In the genomic region with DNA sequence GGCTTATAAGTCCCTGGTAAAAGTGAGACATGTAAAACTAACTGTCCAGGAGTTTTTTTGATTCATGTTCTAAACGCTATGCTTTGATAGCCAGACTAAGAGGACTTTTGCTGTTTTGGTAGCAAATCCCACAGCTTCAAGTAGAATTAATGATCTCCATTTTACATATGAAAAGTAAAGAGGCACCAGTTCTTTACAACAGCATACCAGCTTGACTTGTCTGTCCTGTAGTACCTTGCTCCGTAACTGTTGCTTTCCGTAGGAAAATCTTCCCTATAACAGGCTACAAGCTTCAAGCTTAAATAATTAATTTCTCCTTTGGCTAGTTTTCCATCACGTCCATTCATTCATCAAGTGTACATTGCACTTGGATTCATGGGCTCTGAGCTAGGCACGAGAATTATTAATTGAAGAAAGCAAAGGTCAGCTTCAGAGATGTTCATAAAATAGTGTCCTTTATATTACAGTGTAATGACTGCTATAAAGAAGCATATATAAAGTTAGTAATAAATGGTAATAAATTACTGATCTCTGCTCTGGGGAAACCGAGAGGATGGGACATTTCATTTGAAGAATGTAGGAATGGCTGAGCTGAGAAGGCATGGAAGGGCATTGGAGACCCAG, we compare ENCODE assay signal across 21 cellular contexts. TPM values are rescaled to one million over a fixed set of nuclear protein-coding genes. Genes with fewer than 3 reads are reported as not detected.
DNase-seq lines count a peak whose midpoint lies in the region; ATAC-seq, FAIRE-seq and TF ChIP-seq lines count a peak whose summit lies in the region.
"Had no signal": no experiment of that assay in that cellular context is flagged by ENCODE, and none has a peak within 500 bp of the region (broad histone marks: within the 10 kb centered on the region; RNA-seq: fewer than 3 reads in every experiment).

No MANE protein-coding gene starts in this region.

- H3K27ac Mint-ChIP-seq in GM23338: peak overlapping the region; percentile 73
- H3K27ac Mint-ChIP-seq: IgD-negative memory B cell had no signal

- no peak overlapping the region for H3K18ac ChIP-seq in H1 (ENCODE audit: extremely low read depth, low read length)

- peak overlapping the region; percentile 25 for H4K91ac ChIP-seq in H1 (replicated peaks; ENCODE audit: insufficient read length, low read length)

- H3K36me3 ChIP-seq in GM23338 (ENCODE audit: insufficient read depth): peaks cover 9% of the 10 kb centered on the region
- H3K36me3 ChIP-seq in Peyer's patch: peaks cover 0 to 13% (median 0%) of the 10 kb centered on the region in 3 donors
- H3K36me3 ChIP-seq in H1 (ENCODE audit: control insufficient read depth in 2 of 4, insufficient read depth in 4 of 4, low read length in 3 of 4): peaks cover 4 to 15% (median 6%) of the 10 kb centered on the region in 4 experiments; a peak in 6 of 8 replicates
- H3K36me3 ChIP-seq in muscle layer of duodenum (ENCODE audit: control insufficient read depth in 1 of 2, insufficient read depth in 2 of 2, low read length in 2 of 2): no peaks in the 10 kb centered on the region
- H3K36me3 ChIP-seq in spleen: no peaks in the 10 kb centered on the region
- H3K36me3 ChIP-seq: BE2C had no signal

- H2BK5ac ChIP-seq in H1 (ENCODE audit: low read depth, low read length): no peak overlapping the region

- 44% methylated on average over 6 of the region's 6 CpGs; no CpG with 5 or more reads in 1 of the 2 experiments for WGBS in H1 (ENCODE audit: extremely low coverage in 1 of 2, insufficient coverage in 1 of 2, insufficient read length in 1 of 2, insufficient replicate concordance in 2 of 2, low coverage in 1 of 2, low lambda C conversion rate in 2 of 2, missing lambda C conversion rate in 1 of 2), 2 experiments
- WGBS in spleen, 5 donors: 67 to 82% (median 73%) methylated on average over 6 of the region's 6 CpGs

- H3K4me1 Mint-ChIP-seq in GM23338: peaks cover 81% of the 10 kb centered on the region
- H3K4me1 Mint-ChIP-seq: IgD-negative memory B cell had no signal

- CTCF ChIA-PET in H1 (lab: Charles Lee; ENCODE audit: partially characterized antibody): interaction anchor here (0.7 to 1.7 kb wide), 5 partner anchors 34 to 268 kb away, joined by 3 to 6 read pairs (median 4); no protein-coding TSS in a partner anchor

- POLR2A ChIA-PET in H1 (lab: Charles Lee; ENCODE audit: partially characterized antibody): interaction anchor here (1.0 to 20.1 kb wide), 4 partner anchors 11 to 39 kb away, joined by 3 to 222 read pairs (median 12); partner anchors contain the start of gene B3GALT5

- no peak for TF ChIP-seq CTCF in GM23338 (conservative IDR thresholded peaks at IDR 0.05; ENCODE audit: low read depth in 2 of 2)
- no peak for TF ChIP-seq CTCF in Peyer's patch (IDR thresholded peaks at IDR 0.05)
- no peak for TF ChIP-seq CTCF in H1 (IDR thresholded peaks at IDR 0.05; ENCODE audit: control extremely low read depth in 1 of 3, insufficient read depth in 1 of 3, low read depth in 1 of 3, low read length in 3 of 3)
- no peak for TF ChIP-seq CTCF in spleen (IDR thresholded peaks at IDR 0.05 in 8 of 11, conservative IDR thresholded peaks at IDR 0.05 in 3 of 11)

- peak in 1 of 2 donors; percentile 62 for TF ChIP-seq POLR2A in Peyer's patch (IDR thresholded peaks at IDR 0.05)
- no peak for TF ChIP-seq POLR2A in H1 (IDR thresholded peaks at IDR 0.05; ENCODE audit: control extremely low read depth in 1 of 2, low read depth in 2 of 2, low read length in 2 of 2)
- TF ChIP-seq POLR2A in spleen (IDR thresholded peaks at IDR 0.05): no peak

- H3K9ac ChIP-seq in H1 (replicated peaks in 1 of 4; ENCODE audit: extremely low read depth in 1 of 4, low read depth in 3 of 4, low read length in 3 of 4): no peak overlapping the region
- H3K9ac ChIP-seq: SK-N-SH had no signal

- peak overlapping the region; percentile 53 for H3K4me3 Mint-ChIP-seq in GM23338
- H3K4me3 Mint-ChIP-seq: IgD-negative memory B cell had no signal

- DNase-seq in GM23338 (ENCODE audit: low spot score) (peak; percentile 54), Peyer's patch (no peak), H1 (ENCODE audit: low read depth in 1 of 2, low spot score in 2 of 2) (peak in 1 of 2 experiments; percentile 13), spleen (no peak), left lobe of liver (ENCODE audit: low spot score) (no peak)
- DNase-seq: BE2C, GDM1, MV-4-11, NCI-H1105 treated with DMSO at 0.1 percent for 48 hours, NCI-H2029 treated with DMSO at 0.1 percent for 48 hours, NCI-H524 treated with DMSO at 0.1 percent for 48 hours, SHP77 treated with DMSO at 0.1 percent for 48 hours, SK-N-SH had no signal

- ATAC-seq in GM23338: peak; percentile 20
- no peak for ATAC-seq in GM18909 (IDR thresholded peaks at IDR 0.05; ENCODE audit: poor library complexity, unreplicated experiment)
- no peak for ATAC-seq in HG03280 (IDR thresholded peaks at IDR 0.05; ENCODE audit: unreplicated experiment)
- ATAC-seq in left lobe of liver: no peak

- no peak overlapping the region for H4K8ac ChIP-seq in H1 (ENCODE audit: extremely low read depth, insufficient read depth, low read length)

- peaks cover 11% of the 10 kb centered on the region for H3K79me1 ChIP-seq in H1 (ENCODE audit: low read depth, low read length)

- H3F3A ChIP-seq in GM23338 (replicated peaks; ENCODE audit: low read depth): peaks cover 9% of the 10 kb centered on the region; the same call in 1 of the 2 replicates

- no peaks in the 10 kb centered on the region; the same call in 1 of the 2 replicates for H4K20me1 ChIP-seq in GM23338 (replicated peaks; ENCODE audit: insufficient read depth)
- H4K20me1 ChIP-seq in H1 (replicated peaks in 1 of 2; ENCODE audit: control insufficient read depth in 1 of 2, insufficient read depth in 2 of 2, low read length in 2 of 2): no peaks in the 10 kb centered on the region

- H2AFZ ChIP-seq in GM23338: no peak overlapping the region
- no peak overlapping the region for H2AFZ ChIP-seq in H1 (ENCODE audit: low read length)

- H3K27ac ChIP-seq in GM23338 (ENCODE audit: low read depth) (peak overlapping the region; percentile 22), Peyer's patch (peak overlapping the region in 3 of 4 donors; percentile 55 to 61 (median 55)), H1 (ENCODE audit: low read depth, low read length) (no peak overlapping the region), muscle layer of duodenum (ENCODE audit: low read length) (peak overlapping the region; percentile 47), spleen (no peak overlapping the region)
- H3K27ac ChIP-seq: HL-60 had no signal

- TF ChIP-seq RAD21 in H1 (IDR thresholded peaks at IDR 0.05 in 1 of 2, conservative IDR thresholded peaks at IDR 0.05 in 1 of 2; ENCODE audit: low read depth in 2 of 2, low read length in 2 of 2): no peak

- H3K36me3 Mint-ChIP-seq in GM23338 (ENCODE audit: low read depth): peaks cover 39% of the 10 kb centered on the region
- H3K36me3 Mint-ChIP-seq: IgD-negative memory B cell had no signal

- peaks cover 18% of the 10 kb centered on the region for H3K27me3 Mint-ChIP-seq in GM23338 (ENCODE audit: insufficient read depth, low read depth, poor library complexity)

- H3K56ac ChIP-seq in H1 (replicated peaks; ENCODE audit: insufficient read length, low read depth, low read length): no peak overlapping the region

- H3K9me3 ChIP-seq in Peyer's patch (no peaks in the 10 kb centered on the region), H1 (ENCODE audit: insufficient read depth in 2 of 2, low read depth in 1 of 2, low read length in 1 of 2) (no peaks in the 10 kb centered on the region), muscle layer of duodenum (ENCODE audit: control insufficient read depth in 1 of 2, low read length in 2 of 2) (no peaks in the 10 kb centered on the region), spleen (no peaks in the 10 kb centered on the region)
- H3K9me3 ChIP-seq: BE2C, SK-N-SH had no signal

- no peak overlapping the region for H2BK20ac ChIP-seq in H1 (ENCODE audit: low read length)

- H3K9me2 ChIP-seq in GM23338 (ENCODE audit: insufficient read depth): peaks cover 4% of the 10 kb centered on the region; the same call in 1 of the 2 replicates
- H3K9me2 ChIP-seq: SK-N-SH had no signal

- TF ChIP-seq EP300 in H1 (IDR thresholded peaks at IDR 0.05; ENCODE audit: borderline replicate concordance in 1 of 2, low read depth in 2 of 2, low read length in 2 of 2): no peak

- H2AK5ac ChIP-seq in H1 (ENCODE audit: low read depth, low read length): no peak overlapping the region

- H3K79me2 ChIP-seq in GM23338 (replicated peaks; ENCODE audit: insufficient read depth) (peaks cover 99% of the 10 kb centered on the region), H1 (ENCODE audit: control insufficient read depth in 1 of 2, insufficient read depth in 2 of 2, low read length in 2 of 2) (peaks cover 0 to 93% of the 10 kb centered on the region in 2 experiments; a peak in 3 of 4 replicates)

- H4K5ac ChIP-seq in H1 (ENCODE audit: insufficient read length, low read depth, low read length): no peak overlapping the region

- no peak overlapping the region for H2BK15ac ChIP-seq in H1 (ENCODE audit: low read length)

- no peaks in the 10 kb centered on the region for H3K9me3 Mint-ChIP-seq in GM23338

- no peak overlapping the region for H2BK120ac ChIP-seq in H1 (replicated peaks; ENCODE audit: low read depth, low read length)

- no peaks in the 10 kb centered on the region for H3K23me2 ChIP-seq in H1 (ENCODE audit: low read depth, low read length)

- intact Hi-C loops in spleen (cut with DNase I; ENCODE audit: low total_unique reads): no loop called here

- H3K14ac ChIP-seq in H1 (ENCODE audit: insufficient read length): no peak overlapping the region

- peak; percentile 75 for FAIRE-seq in H1 (lab: Jason Lieb, UNC)
- FAIRE-seq: A204.1, D721Med, GM18507 had no signal

- peaks cover 71% of the 10 kb centered on the region for H3K4me1 ChIP-seq in GM23338 (ENCODE audit: insufficient read depth)
- H3K4me1 ChIP-seq in Peyer's patch: peaks cover 0 to 40% (median 0%) of the 10 kb centered on the region in 4 donors
- peaks cover 11 to 43% (median 30%) of the 10 kb centered on the region in 4 experiments for H3K4me1 ChIP-seq in H1 (replicated peaks in 1 of 4; ENCODE audit: control insufficient read depth in 3 of 4, insufficient read depth in 4 of 4, low read length in 3 of 4)
- H3K4me1 ChIP-seq in muscle layer of duodenum (ENCODE audit: control insufficient read depth in 1 of 2, insufficient read depth in 2 of 2, low read length in 2 of 2): peaks cover 0 to 7% of the 10 kb centered on the region in 2 donors
- H3K4me1 ChIP-seq in spleen: peaks cover 0 to 9% (median 0%) of the 10 kb centered on the region in 6 donors
- H3K4me1 ChIP-seq: BE2C had no signal

- no peak overlapping the region for H3K23ac ChIP-seq in H1 (ENCODE audit: insufficient read length)

- peak overlapping the region; percentile 71 for H3K4me2 ChIP-seq in GM23338
- peak overlapping the region; percentile 26 to 52 for H3K4me2 ChIP-seq in H1 (ENCODE audit: insufficient read depth in 1 of 2, low read depth in 2 of 2, low read length in 2 of 2)
- H3K4me2 ChIP-seq: SK-N-SH had no signal

- H3K4ac ChIP-seq in H1 (replicated peaks; ENCODE audit: insufficient read length, low read depth, low read length): no peak overlapping the region

- H3K27me3 ChIP-seq in GM23338 (ENCODE audit: insufficient read depth) (no peaks in the 10 kb centered on the region), Peyer's patch (no peaks in the 10 kb centered on the region), H1 (replicated peaks in 1 of 4; ENCODE audit: control insufficient read depth in 3 of 4, extremely low read depth in 1 of 4, insufficient read depth in 3 of 4, low read length in 3 of 4) (no peaks in the 10 kb centered on the region), muscle layer of duodenum (ENCODE audit: low read depth, low read length) (no peaks in the 10 kb centered on the region), spleen (replicated peaks in 1 of 7) (peaks cover 0 to 36% (median 0%) of the 10 kb centered on the region in 7 donors)

- H3K4me3 ChIP-seq in GM23338: peak overlapping the region; percentile 35
- H3K4me3 ChIP-seq in Peyer's patch: peak overlapping the region in 3 of 4 donors; percentile 17 to 56 (median 51)
- peak overlapping the region in 1 of 4 experiments; percentile 42; a peak in 2 of 8 replicates for H3K4me3 ChIP-seq in H1 (ENCODE audit: extremely low read depth in 1 of 4, insufficient read depth in 2 of 4, low read depth in 3 of 4, low read length in 4 of 4)
- peak overlapping the region in 1 of 2 donors; percentile 40 for H3K4me3 ChIP-seq in muscle layer of duodenum (ENCODE audit: low read depth in 1 of 2, low read length in 2 of 2)
- no peak overlapping the region for H3K4me3 ChIP-seq in spleen

- no peak overlapping the region for H2BK12ac ChIP-seq in H1 (ENCODE audit: low read depth, low read length)

RNA-seq across cellular contexts. Expression of gene B3GALT5, which starts 29.2 kb away (rescaled TPM):
- 31.7 and 37.5 TPM in 2 replicates for total RNA-seq in GM23338 (2014; rRNA removed; shearing (Covaris generic))
- polyA plus RNA-seq in GM23338 (2016; fragmentation: Nextera tagmentation; extraction: Ambion mirVana) (6.2 TPM in 2 replicates), H1 (2011; rRNA removed) (11.9 and 12.4 TPM in 2 replicates), spleen (under 1 TPM; 0.02 to 0.03 (median 0.02) TPM)
- total RNA-seq in Peyer's patch (100 to 1,000 TPM in 3 of 4 donors, 10 to 100 TPM in 1; 16.5 to 147 (median 125) TPM), spleen (under 1 TPM in 6 of 7 donors, not detected in 1; 0.05 to 0.34 (median 0.19) TPM), left lobe of liver (0.23 TPM)
- 23.8 and 25.1 TPM in 2 replicates for total RNA-seq in H1 (2021; fragmentation: NEBNext Ultra II Directional; extraction: Animal tissue kit (Norgen Biotek cat#: 25700))
- polyA plus RNA-seq in H1 (2011; cell fraction: cytosol; rRNA removed): 9.7 TPM
- polyA plus RNA-seq in H1 (2011; cell fraction: nucleus; rRNA removed): 25.2 TPM
- polyA plus RNA-seq in H1 (2012, experiment 1 of 2): 9.9 to 15.2 TPM (median 12.4 TPM) in 4 replicates
- 1.6 TPM for polyA plus RNA-seq in H1 (2012, experiment 2 of 2)
- 19.2 TPM for polyA plus RNA-seq in H1 (2013, experiment 1 of 2)
- polyA plus RNA-seq in H1 (2013, experiment 2 of 2): 18.8 TPM
- polyA minus RNA-seq in H1 (2011; rRNA and poly(A)+ RNA removed): 47.8 and 63.7 TPM in 2 replicates
- polyA minus RNA-seq in H1 (2011; cell fraction: cytosol; rRNA and poly(A)+ RNA removed): 24.7 TPM
- 38.0 TPM for polyA minus RNA-seq in H1 (2011; cell fraction: nucleus; rRNA and poly(A)+ RNA removed)
- polyA plus RNA-seq: IgD-negative memory B cell had no signal

Comparison
In these comparisons a context has a peak if more than half of its experiments do, and no peak if none do; other contexts are left out.
1. H3K27ac ChIP-seq: peak in GM23338 (single experiment), Peyer's patch (3 of 4) and muscle layer of duodenum (single experiment); none in H1 (single experiment) and spleen (0 of 8).
2. H3K4me3 ChIP-seq: peak in GM23338 (single experiment) and Peyer's patch (3 of 4); none in spleen (0 of 8).
3. RNA of gene B3GALT5, which starts 29.2 kb away (total RNA-seq): 16.5 to 147 TPM in Peyer's patch, 31.7 to 37.5 TPM in GM23338 and 23.8 to 25.1 TPM in H1; 0.23 TPM in left lobe of liver (single experiment) and 0.05 to 0.34 TPM in spleen; every median in the first group is over 10 times any median in the second.